Comparison of ENCODE assay signal across 2 cellular contexts in genomic region chr6:146887447-146888077, GRCh38.
TF ChIP-seq lines count a peak whose summit lies in the region.

No MANE protein-coding gene starts in this region.

TF ChIP-seq in K562, 482 proteins besides CTCF, POLR2A, EP300 and RAD21 (continued from another document and continues in another):
- TF ChIP-seq NKRF (IDR thresholded peaks at IDR 0.05; ENCODE audit: borderline replicate concordance) (no peak), GATAD2A (IDR thresholded peaks at IDR 0.05) (peak; percentile 100), SMAD4 (CRISPR knock-in tag; conservative IDR thresholded peaks at IDR 0.05) (peak; percentile 100), XRCC3 (IDR thresholded peaks at IDR 0.05) (no peak), ZBTB26 (CRISPR knock-in tag; IDR thresholded peaks at IDR 0.05) (peak; percentile 100), ASH1L (IDR thresholded peaks at IDR 0.05; ENCODE audit: borderline replicate concordance, low read depth, partially characterized antibody) (no peak), PREB (CRISPR knock-in tag; IDR thresholded peaks at IDR 0.05) (no peak), ZC3H4 (CRISPR knock-in tag; IDR thresholded peaks at IDR 0.05; ENCODE audit: borderline replicate concordance) (no peak), ZBTB33 (CRISPR knock-in tag; IDR thresholded peaks at IDR 0.05) (no peak), ZNF551 (CRISPR knock-in tag; IDR thresholded peaks at IDR 0.05) (peak; percentile 95), ZNF280A (IDR thresholded peaks at IDR 0.05; ENCODE audit: low read depth, partially characterized antibody) (no peak), TCF7 (IDR thresholded peaks at IDR 0.05; ENCODE audit: borderline replicate concordance) (no peak), ARHGAP35 (IDR thresholded peaks at IDR 0.05; ENCODE audit: partially characterized antibody) (no peak), E2F5 (CRISPR knock-in tag; IDR thresholded peaks at IDR 0.05) (no peak), SAP30 (IDR thresholded peaks at IDR 0.05; ENCODE audit: borderline replicate concordance, insufficient read depth, low read depth, low read length, poor library complexity, severe bottlenecking) (no peak), MEF2A (IDR thresholded peaks at IDR 0.05; ENCODE audit: control insufficient read depth, low read depth, low read length) (no peak), TBL1XR1 (IDR thresholded peaks at IDR 0.05; ENCODE audit: low read length in 2 of 2) (no peak; a peak in 1 of 4 replicates), RBBP5 (IDR thresholded peaks at IDR 0.05; ENCODE audit: borderline replicate concordance, insufficient read depth, low read length, poor library complexity, severe bottlenecking) (peak; percentile 71), DACH1 (IDR thresholded peaks at IDR 0.05; ENCODE audit: partially characterized antibody) (no peak), GABPA (tag; conservative IDR thresholded peaks at IDR 0.05; ENCODE audit: low read depth) (peak; percentile 78), XRCC5 (IDR thresholded peaks at IDR 0.05; ENCODE audit: low read depth, low read length) (no peak), ZNF143 (CRISPR knock-in tag; IDR thresholded peaks at IDR 0.05) (no peak), ZNF57 (CRISPR knock-in tag; IDR thresholded peaks at IDR 0.05) (peak; percentile 98)

TF ChIP-seq in HepG2, 621 proteins besides CTCF, POLR2A, EP300 and RAD21 (continued from another document):
- TF ChIP-seq CREB3 (CRISPR knock-in tag; IDR thresholded peaks at IDR 0.05) (no peak), SCMH1 (CRISPR knock-in tag; IDR thresholded peaks at IDR 0.05; ENCODE audit: borderline replicate concordance) (no peak), BCL6 (CRISPR knock-in tag; IDR thresholded peaks at IDR 0.05) (0 out of 2 replicates have a peak, but pooled peaks have one; percentile 27), CHD4 (IDR thresholded peaks at IDR 0.05; ENCODE audit: borderline replicate concordance, low read length) (no peak)
